In the genomic region with DNA sequence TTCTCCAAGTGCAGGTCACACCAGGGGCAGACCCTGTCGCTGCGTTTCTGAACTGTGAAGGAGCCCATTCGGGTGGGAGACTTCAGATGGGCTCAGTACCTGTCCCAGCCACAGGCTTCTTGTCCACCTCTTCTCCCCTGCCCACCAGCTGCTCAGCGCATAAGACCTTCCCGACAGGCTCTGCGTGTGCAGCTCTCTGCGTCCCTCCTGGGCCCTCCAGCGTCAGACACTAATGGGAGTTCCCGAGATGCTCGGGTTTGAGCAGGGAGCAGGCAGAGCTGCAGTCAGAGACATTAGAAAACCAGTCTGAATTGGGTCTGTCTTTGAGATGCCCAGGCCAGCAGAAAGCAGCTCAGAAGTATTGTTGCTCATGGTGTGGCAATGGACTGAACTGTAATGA, we compare ENCODE assay signal across 1 cellular context.
TF ChIP-seq lines count a peak whose summit lies in the region.

No MANE protein-coding gene starts in this region.

TF ChIP-seq in SK-N-SH, 30 proteins besides CTCF, POLR2A, EP300 and RAD21 (continued from another document):
- TF ChIP-seq MXI1 (IDR thresholded peaks at IDR 0.05; ENCODE audit: low read depth, low read length) (no peak), MEF2A (IDR thresholded peaks at IDR 0.05; ENCODE audit: borderline replicate concordance, low read depth) (no peak), CHD2 (IDR thresholded peaks at IDR 0.05; ENCODE audit: low read length, partially characterized antibody) (no peak), GATA2 (CRISPR knock-in tag; IDR thresholded peaks at IDR 0.05) (no peak), FOSL2 (IDR thresholded peaks at IDR 0.05; ENCODE audit: borderline replicate concordance, low read depth) (no peak), POLR2AphosphoS5 (IDR thresholded peaks at IDR 0.05; ENCODE audit: low read depth, low read length) (no peak)
- TF ChIP-seq, protein P1, sequence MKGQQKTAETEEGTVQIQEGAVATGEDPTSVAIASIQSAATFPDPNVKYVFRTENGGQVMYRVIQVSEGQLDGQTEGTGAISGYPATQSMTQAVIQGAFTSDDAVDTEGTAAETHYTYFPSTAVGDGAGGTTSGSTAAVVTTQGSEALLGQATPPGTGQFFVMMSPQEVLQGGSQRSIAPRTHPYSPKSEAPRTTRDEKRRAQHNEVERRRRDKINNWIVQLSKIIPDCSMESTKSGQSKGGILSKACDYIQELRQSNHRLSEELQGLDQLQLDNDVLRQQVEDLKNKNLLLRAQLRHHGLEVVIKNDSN (IDR thresholded peaks at IDR 0.05; ENCODE audit: borderline replicate concordance, low read depth), result no peak
- TF ChIP-seq, protein P2, sequence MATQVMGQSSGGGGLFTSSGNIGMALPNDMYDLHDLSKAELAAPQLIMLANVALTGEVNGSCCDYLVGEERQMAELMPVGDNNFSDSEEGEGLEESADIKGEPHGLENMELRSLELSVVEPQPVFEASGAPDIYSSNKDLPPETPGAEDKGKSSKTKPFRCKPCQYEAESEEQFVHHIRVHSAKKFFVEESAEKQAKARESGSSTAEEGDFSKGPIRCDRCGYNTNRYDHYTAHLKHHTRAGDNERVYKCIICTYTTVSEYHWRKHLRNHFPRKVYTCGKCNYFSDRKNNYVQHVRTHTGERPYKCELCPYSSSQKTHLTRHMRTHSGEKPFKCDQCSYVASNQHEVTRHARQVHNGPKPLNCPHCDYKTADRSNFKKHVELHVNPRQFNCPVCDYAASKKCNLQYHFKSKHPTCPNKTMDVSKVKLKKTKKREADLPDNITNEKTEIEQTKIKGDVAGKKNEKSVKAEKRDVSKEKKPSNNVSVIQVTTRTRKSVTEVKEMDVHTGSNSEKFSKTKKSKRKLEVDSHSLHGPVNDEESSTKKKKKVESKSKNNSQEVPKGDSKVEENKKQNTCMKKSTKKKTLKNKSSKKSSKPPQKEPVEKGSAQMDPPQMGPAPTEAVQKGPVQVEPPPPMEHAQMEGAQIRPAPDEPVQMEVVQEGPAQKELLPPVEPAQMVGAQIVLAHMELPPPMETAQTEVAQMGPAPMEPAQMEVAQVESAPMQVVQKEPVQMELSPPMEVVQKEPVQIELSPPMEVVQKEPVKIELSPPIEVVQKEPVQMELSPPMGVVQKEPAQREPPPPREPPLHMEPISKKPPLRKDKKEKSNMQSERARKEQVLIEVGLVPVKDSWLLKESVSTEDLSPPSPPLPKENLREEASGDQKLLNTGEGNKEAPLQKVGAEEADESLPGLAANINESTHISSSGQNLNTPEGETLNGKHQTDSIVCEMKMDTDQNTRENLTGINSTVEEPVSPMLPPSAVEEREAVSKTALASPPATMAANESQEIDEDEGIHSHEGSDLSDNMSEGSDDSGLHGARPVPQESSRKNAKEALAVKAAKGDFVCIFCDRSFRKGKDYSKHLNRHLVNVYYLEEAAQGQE (IDR thresholded peaks at IDR 0.05; ENCODE audit: low read depth, low read length), result no peak
- TF ChIP-seq, protein P3, sequence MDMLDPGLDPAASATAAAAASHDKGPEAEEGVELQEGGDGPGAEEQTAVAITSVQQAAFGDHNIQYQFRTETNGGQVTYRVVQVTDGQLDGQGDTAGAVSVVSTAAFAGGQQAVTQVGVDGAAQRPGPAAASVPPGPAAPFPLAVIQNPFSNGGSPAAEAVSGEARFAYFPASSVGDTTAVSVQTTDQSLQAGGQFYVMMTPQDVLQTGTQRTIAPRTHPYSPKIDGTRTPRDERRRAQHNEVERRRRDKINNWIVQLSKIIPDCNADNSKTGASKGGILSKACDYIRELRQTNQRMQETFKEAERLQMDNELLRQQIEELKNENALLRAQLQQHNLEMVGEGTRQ (IDR thresholded peaks at IDR 0.05; ENCODE audit: borderline replicate concordance, low read depth, low read length), result no peak
